1 cellular context compared by ENCODE assay signal in genomic region chr3:42581709-42582473, GRCh38.
TF ChIP-seq lines count a peak whose summit lies in the region.

A gene with protein sequence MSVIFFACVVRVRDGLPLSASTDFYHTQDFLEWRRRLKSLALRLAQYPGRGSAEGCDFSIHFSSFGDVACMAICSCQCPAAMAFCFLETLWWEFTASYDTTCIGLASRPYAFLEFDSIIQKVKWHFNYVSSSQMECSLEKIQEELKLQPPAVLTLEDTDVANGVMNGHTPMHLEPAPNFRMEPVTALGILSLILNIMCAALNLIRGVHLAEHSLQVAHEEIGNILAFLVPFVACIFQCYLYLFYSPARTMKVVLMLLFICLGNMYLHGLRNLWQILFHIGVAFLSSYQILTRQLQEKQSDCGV (minus strand): TSS chr3:42581967. CDS start chr3:42569046, 12,921 bp downstream.

TF ChIP-seq in K562, 482 proteins besides CTCF, POLR2A, EP300 and RAD21 (continued from another document and continues in another):
- TF ChIP-seq, protein P1, sequence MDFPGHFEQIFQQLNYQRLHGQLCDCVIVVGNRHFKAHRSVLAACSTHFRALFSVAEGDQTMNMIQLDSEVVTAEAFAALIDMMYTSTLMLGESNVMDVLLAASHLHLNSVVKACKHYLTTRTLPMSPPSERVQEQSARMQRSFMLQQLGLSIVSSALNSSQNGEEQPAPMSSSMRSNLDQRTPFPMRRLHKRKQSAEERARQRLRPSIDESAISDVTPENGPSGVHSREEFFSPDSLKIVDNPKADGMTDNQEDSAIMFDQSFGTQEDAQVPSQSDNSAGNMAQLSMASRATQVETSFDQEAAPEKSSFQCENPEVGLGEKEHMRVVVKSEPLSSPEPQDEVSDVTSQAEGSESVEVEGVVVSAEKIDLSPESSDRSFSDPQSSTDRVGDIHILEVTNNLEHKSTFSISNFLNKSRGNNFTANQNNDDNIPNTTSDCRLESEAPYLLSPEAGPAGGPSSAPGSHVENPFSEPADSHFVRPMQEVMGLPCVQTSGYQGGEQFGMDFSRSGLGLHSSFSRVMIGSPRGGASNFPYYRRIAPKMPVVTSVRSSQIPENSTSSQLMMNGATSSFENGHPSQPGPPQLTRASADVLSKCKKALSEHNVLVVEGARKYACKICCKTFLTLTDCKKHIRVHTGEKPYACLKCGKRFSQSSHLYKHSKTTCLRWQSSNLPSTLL (IDR thresholded peaks at IDR 0.05), result no peak
- TF ChIP-seq ZNF830 (CRISPR knock-in tag; IDR thresholded peaks at IDR 0.05) (0 out of 2 replicates have a peak, but pooled peaks have one; percentile 52), RFX7 (CRISPR knock-in tag; IDR thresholded peaks at IDR 0.05) (no peak), ARID2 (IDR thresholded peaks at IDR 0.05) (no peak), NCOA1 (IDR thresholded peaks at IDR 0.05; ENCODE audit: low read depth) (0 out of 2 replicates have a peak, but pooled peaks have one; percentile 45), PRMT5 (CRISPR knock-in tag; IDR thresholded peaks at IDR 0.05) (no peak), LCOR (CRISPR knock-in tag; IDR thresholded peaks at IDR 0.05) (peak; percentile 88), SLC30A9 (CRISPR knock-in tag; IDR thresholded peaks at IDR 0.05) (no peak), BMI1 (IDR thresholded peaks at IDR 0.05; ENCODE audit: low read length) (no peak), ZKSCAN1 (IDR thresholded peaks at IDR 0.05; ENCODE audit: low read depth, low read length) (0 out of 2 replicates have a peak, but pooled peaks have one; percentile 39), TEAD4 (IDR thresholded peaks at IDR 0.05; ENCODE audit: low read length) (peak; percentile 76), TEAD4 (CRISPR knock-in tag; IDR thresholded peaks at IDR 0.05; ENCODE audit: borderline replicate concordance) (0 out of 2 replicates have a peak, but pooled peaks have one; percentile 26), ZNF263 (CRISPR knock-in tag; IDR thresholded peaks at IDR 0.05; ENCODE audit: borderline replicate concordance) (peak; percentile 65; the same call in 1 of the 2 replicates), RBM17 (IDR thresholded peaks at IDR 0.05; ENCODE audit: borderline replicate concordance, low read depth, low read length) (no peak), U2AF1 (optimal IDR thresholded peaks at IDR 0.05; ENCODE audit: low read depth, low read length) (peak; percentile 32), ETV1 (tag; conservative IDR thresholded peaks at IDR 0.05; ENCODE audit: low read depth) (peak; percentile 40; the same call in 1 of the 2 replicates), ETV5 (CRISPR knock-in tag; IDR thresholded peaks at IDR 0.05; ENCODE audit: low read depth) (no peak), MYBL2 (IDR thresholded peaks at IDR 0.05; ENCODE audit: low read depth) (peak; percentile 74), MYBL2 (CRISPR knock-in tag; IDR thresholded peaks at IDR 0.05; ENCODE audit: borderline replicate concordance) (no peak), YBX1 (IDR thresholded peaks at IDR 0.05) (no peak), FOXA1 (IDR thresholded peaks at IDR 0.05; ENCODE audit: borderline replicate concordance) (no peak), ZKSCAN8 (CRISPR knock-in tag; IDR thresholded peaks at IDR 0.05) (no peak), SMC3 (conservative IDR thresholded peaks at IDR 0.05; ENCODE audit: insufficient read depth, low read depth, low read length) (peak; percentile 52; the same call in 1 of the 2 replicates), CBX1 (IDR thresholded peaks at IDR 0.05; ENCODE audit: low read depth) (peak; percentile 65; the same call in 1 of the 2 replicates), HNRNPK (IDR thresholded peaks at IDR 0.05; ENCODE audit: low read depth, low read length, poor library complexity, severe bottlenecking) (no peak), ZNF124 (CRISPR knock-in tag; IDR thresholded peaks at IDR 0.05) (no peak), RBM15 (IDR thresholded peaks at IDR 0.05; ENCODE audit: insufficient read depth, low read length) (no peak), SETDB1 (IDR thresholded peaks at IDR 0.05; ENCODE audit: low read length) (peak; percentile 90), NFYB (IDR thresholded peaks at IDR 0.05; ENCODE audit: extremely low read depth, insufficient read length) (peak; percentile 86), ZC3H4 (CRISPR knock-in tag; IDR thresholded peaks at IDR 0.05; ENCODE audit: borderline replicate concordance) (no peak), BRCA1 (IDR thresholded peaks at IDR 0.05) (no peak), BRCA1 (CRISPR knock-in tag; IDR thresholded peaks at IDR 0.05) (no peak), XRCC5 (IDR thresholded peaks at IDR 0.05; ENCODE audit: low read depth, low read length) (no peak; the same call in none of the 2 replicates)
- TF ChIP-seq, protein P2, sequence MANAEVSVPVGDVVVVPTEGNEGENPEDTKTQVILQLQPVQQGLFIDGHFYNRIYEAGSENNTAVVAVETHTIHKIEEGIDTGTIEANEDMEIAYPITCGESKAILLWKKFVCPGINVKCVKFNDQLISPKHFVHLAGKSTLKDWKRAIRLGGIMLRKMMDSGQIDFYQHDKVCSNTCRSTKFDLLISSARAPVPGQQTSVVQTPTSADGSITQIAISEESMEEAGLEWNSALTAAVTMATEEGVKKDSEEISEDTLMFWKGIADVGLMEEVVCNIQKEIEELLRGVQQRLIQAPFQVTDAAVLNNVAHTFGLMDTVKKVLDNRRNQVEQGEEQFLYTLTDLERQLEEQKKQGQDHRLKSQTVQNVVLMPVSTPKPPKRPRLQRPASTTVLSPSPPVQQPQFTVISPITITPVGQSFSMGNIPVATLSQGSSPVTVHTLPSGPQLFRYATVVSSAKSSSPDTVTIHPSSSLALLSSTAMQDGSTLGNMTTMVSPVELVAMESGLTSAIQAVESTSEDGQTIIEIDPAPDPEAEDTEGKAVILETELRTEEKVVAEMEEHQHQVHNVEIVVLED (CRISPR knock-in tag; IDR thresholded peaks at IDR 0.05), result peak; percentile 75
- TF ChIP-seq, protein P3, sequence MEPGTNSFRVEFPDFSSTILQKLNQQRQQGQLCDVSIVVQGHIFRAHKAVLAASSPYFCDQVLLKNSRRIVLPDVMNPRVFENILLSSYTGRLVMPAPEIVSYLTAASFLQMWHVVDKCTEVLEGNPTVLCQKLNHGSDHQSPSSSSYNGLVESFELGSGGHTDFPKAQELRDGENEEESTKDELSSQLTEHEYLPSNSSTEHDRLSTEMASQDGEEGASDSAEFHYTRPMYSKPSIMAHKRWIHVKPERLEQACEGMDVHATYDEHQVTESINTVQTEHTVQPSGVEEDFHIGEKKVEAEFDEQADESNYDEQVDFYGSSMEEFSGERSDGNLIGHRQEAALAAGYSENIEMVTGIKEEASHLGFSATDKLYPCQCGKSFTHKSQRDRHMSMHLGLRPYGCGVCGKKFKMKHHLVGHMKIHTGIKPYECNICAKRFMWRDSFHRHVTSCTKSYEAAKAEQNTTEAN (CRISPR knock-in tag; IDR thresholded peaks at IDR 0.05), result peak; percentile 80; the same call in 1 of the 2 replicates
- TF ChIP-seq, protein P4, sequence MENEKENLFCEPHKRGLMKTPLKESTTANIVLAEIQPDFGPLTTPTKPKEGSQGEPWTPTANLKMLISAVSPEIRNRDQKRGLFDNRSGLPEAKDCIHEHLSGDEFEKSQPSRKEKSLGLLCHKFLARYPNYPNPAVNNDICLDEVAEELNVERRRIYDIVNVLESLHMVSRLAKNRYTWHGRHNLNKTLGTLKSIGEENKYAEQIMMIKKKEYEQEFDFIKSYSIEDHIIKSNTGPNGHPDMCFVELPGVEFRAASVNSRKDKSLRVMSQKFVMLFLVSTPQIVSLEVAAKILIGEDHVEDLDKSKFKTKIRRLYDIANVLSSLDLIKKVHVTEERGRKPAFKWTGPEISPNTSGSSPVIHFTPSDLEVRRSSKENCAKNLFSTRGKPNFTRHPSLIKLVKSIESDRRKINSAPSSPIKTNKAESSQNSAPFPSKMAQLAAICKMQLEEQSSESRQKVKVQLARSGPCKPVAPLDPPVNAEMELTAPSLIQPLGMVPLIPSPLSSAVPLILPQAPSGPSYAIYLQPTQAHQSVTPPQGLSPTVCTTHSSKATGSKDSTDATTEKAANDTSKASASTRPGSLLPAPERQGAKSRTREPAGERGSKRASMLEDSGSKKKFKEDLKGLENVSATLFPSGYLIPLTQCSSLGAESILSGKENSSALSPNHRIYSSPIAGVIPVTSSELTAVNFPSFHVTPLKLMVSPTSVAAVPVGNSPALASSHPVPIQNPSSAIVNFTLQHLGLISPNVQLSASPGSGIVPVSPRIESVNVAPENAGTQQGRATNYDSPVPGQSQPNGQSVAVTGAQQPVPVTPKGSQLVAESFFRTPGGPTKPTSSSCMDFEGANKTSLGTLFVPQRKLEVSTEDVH (IDR thresholded peaks at IDR 0.05; ENCODE audit: low read depth, partially characterized antibody), result peak; percentile 80
- TF ChIP-seq, protein P5, sequence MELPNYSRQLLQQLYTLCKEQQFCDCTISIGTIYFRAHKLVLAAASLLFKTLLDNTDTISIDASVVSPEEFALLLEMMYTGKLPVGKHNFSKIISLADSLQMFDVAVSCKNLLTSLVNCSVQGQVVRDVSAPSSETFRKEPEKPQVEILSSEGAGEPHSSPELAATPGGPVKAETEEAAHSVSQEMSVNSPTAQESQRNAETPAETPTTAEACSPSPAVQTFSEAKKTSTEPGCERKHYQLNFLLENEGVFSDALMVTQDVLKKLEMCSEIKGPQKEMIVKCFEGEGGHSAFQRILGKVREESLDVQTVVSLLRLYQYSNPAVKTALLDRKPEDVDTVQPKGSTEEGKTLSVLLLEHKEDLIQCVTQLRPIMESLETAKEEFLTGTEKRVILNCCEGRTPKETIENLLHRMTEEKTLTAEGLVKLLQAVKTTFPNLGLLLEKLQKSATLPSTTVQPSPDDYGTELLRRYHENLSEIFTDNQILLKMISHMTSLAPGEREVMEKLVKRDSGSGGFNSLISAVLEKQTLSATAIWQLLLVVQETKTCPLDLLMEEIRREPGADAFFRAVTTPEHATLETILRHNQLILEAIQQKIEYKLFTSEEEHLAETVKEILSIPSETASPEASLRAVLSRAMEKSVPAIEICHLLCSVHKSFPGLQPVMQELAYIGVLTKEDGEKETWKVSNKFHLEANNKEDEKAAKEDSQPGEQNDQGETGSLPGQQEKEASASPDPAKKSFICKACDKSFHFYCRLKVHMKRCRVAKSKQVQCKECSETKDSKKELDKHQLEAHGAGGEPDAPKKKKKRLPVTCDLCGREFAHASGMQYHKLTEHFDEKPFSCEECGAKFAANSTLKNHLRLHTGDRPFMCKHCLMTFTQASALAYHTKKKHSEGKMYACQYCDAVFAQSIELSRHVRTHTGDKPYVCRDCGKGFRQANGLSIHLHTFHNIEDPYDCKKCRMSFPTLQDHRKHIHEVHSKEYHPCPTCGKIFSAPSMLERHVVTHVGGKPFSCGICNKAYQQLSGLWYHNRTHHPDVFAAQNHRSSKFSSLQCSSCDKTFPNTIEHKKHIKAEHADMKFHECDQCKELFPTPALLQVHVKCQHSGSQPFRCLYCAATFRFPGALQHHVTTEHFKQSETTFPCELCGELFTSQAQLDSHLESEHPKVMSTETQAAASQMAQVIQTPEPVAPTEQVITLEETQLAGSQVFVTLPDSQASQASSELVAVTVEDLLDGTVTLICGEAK (IDR thresholded peaks at IDR 0.05), result no peak
- TF ChIP-seq, protein P5 (CRISPR knock-in tag; IDR thresholded peaks at IDR 0.05), result no peak
- TF ChIP-seq, protein P6, sequence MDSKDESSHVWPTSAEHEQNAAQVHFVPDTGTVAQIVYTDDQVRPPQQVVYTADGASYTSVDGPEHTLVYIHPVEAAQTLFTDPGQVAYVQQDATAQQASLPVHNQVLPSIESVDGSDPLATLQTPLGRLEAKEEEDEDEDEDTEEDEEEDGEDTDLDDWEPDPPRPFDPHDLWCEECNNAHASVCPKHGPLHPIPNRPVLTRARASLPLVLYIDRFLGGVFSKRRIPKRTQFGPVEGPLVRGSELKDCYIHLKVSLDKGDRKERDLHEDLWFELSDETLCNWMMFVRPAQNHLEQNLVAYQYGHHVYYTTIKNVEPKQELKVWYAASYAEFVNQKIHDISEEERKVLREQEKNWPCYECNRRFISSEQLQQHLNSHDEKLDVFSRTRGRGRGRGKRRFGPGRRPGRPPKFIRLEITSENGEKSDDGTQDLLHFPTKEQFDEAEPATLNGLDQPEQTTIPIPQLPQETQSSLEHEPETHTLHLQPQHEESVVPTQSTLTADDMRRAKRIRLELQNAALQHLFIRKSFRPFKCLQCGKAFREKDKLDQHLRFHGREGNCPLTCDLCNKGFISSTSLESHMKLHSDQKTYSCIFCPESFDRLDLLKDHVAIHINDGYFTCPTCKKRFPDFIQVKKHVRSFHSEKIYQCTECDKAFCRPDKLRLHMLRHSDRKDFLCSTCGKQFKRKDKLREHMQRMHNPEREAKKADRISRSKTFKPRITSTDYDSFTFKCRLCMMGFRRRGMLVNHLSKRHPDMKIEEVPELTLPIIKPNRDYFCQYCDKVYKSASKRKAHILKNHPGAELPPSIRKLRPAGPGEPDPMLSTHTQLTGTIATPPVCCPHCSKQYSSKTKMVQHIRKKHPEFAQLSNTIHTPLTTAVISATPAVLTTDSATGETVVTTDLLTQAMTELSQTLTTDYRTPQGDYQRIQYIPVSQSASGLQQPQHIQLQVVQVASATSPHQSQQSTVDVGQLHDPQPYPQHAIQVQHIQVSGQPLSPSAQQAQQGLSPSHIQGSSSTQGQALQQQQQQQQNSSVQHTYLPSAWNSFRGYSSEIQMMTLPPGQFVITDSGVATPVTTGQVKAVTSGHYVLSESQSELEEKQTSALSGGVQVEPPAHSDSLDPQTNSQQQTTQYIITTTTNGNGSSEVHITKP (IDR thresholded peaks at IDR 0.05; ENCODE audit: partially characterized antibody), result peak; percentile 59
